In the genomic region with DNA sequence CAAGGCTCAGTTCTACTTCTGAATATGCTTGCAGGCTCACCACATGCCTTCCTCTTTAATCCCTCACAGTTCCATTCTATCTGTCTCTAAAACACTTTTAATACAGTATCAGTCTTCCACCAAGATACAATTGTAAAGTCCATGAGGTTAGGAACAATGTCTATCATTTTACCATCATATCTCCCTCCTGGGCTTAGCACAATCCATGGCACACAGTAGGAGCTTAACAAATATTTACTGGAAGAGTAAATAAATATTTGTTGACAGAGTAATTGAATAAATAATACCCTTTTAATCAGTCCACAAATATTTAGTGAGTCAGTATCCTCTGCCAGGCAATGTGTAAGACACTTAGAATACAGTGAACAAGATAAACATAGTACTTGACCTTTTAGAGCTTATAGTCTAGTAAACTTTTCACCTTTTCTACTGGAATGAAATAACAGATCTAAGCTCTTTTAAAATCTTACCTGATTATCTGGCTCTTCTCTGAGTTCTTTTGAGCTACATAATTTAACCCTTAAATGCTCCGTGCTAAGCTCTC, we compare ENCODE assay signal across 28 cellular contexts.
"Had no signal": no experiment of that assay in that cellular context is flagged by ENCODE, and none has a peak within 500 bp of the region (broad histone marks: within the 10 kb centered on the region; RNA-seq: fewer than 3 reads in every experiment).

No MANE protein-coding gene starts in this region.

- H3K27ac Mint-ChIP-seq: activated naive CD8-positive, alpha-beta T cell; memory B cell; natural killer cell; neural progenitor cell; stimulated activated naive B cell treated with anti-CD40 and anti-IgM and Interleukin-4, amounts not matched to agents 10 μg/mL and 1 μg/mL and 100 μg/mL, for 72 hours had no signal

- H3K4me2 ChIP-seq: neural progenitor cell had no signal

- H3K79me2 ChIP-seq: parathyroid adenoma had no signal

- H3K9me3 Mint-ChIP-seq: memory B cell; natural killer cell; neural progenitor cell; stimulated activated naive B cell treated with anti-CD40 and anti-IgM and Interleukin-4, amounts not matched to agents 10 μg/mL and 1 μg/mL and 100 μg/mL, for 72 hours had no signal

- H3K36me3 Mint-ChIP-seq: activated naive CD8-positive, alpha-beta T cell; memory B cell; natural killer cell; neural progenitor cell; stimulated activated naive B cell treated with anti-CD40 and anti-IgM and Interleukin-4, amounts not matched to agents 10 μg/mL and 1 μg/mL and 100 μg/mL, for 72 hours had no signal

- H3K4me3 Mint-ChIP-seq: activated naive CD8-positive, alpha-beta T cell; memory B cell; natural killer cell; neural progenitor cell; stimulated activated naive B cell treated with anti-CD40 and anti-IgM and Interleukin-4, amounts not matched to agents 10 μg/mL and 1 μg/mL and 100 μg/mL, for 72 hours had no signal

- H3K27ac ChIP-seq: epithelial cell of prostate, esophagus squamous epithelium, neural progenitor cell, parathyroid adenoma, suprapubic skin, tibial artery, upper lobe of right lung, VCaP had no signal

- DNase-seq: activated CD4-positive, alpha-beta T cell treated with anti-CD3 and anti-CD28 coated beads for 4 hours; activated CD4-positive, alpha-beta T cell treated with anti-CD3 and anti-CD28 coated beads, Interleukin-2, amount 50 U/mL, for 4 hours; activated CD8-positive, alpha-beta memory T cell treated with anti-CD3 and anti-CD28 coated beads for 24 hours; activated effector memory CD4-positive, alpha-beta T cell treated with Interleukin-2 at 50 U/mL for 16 hours; activated naive CD4-positive, alpha-beta T cell treated with Interleukin-2 at 50 U/mL for 16 hours; anterior cingulate cortex; dermis blood vessel endothelial cell; effector CD4-positive, alpha-beta T cell; esophagus squamous epithelium; foreskin melanocyte; natural killer cell; occipital lobe; right cardiac atrium; stimulated activated CD4-positive, alpha-beta T cell treated with anti-CD3 and anti-CD28 coated beads, Interleukin-15, amount 100 ng/mL, for 24 hours; stimulated activated CD4-positive, alpha-beta T cell treated with anti-CD3 and anti-CD28 coated beads, Interleukin-2, amount 100 ng/mL, for 24 hours; stimulated activated naive B cell treated with anti-CD40 and anti-IgM and Interleukin-4, amounts not matched to agents 10 μg/mL and 1 μg/mL and 100 μg/mL, for 72 hours; T-helper 9 cell; tibial artery; upper lobe of right lung had no signal

- H3K4me1 ChIP-seq: tibial artery had no signal

- ATAC-seq: natural killer cell; right cardiac atrium; stimulated activated naive B cell treated with anti-CD40 and anti-IgM and Interleukin-4, amounts not matched to agents 10 μg/mL and 1 μg/mL and 100 μg/mL, for 72 hours; upper lobe of right lung had no signal

- H2AFZ ChIP-seq: neural progenitor cell, parathyroid adenoma had no signal

- FAIRE-seq: colon, TTC549 had no signal

- H3K9me3 ChIP-seq: esophagus squamous epithelium, suprapubic skin, tibial artery, upper lobe of right lung had no signal

- H3K9ac ChIP-seq: neural progenitor cell, parathyroid adenoma had no signal

- H3K36me3 ChIP-seq: esophagus squamous epithelium, neural progenitor cell, suprapubic skin, tibial artery, upper lobe of right lung had no signal

- H3K27me3 ChIP-seq: esophagus squamous epithelium, suprapubic skin, tibial artery, upper lobe of right lung had no signal

- H3K4me1 Mint-ChIP-seq: natural killer cell had no signal

- H3K4me3 ChIP-seq: esophagus squamous epithelium, neural progenitor cell, suprapubic skin, tibial artery, upper lobe of right lung had no signal
